ENCODE assay signal across 14 cellular contexts in genomic region chr14:96056509-96057422, GRCh38.
DNase-seq lines count a peak whose midpoint lies in the region; ATAC-seq and TF ChIP-seq lines count a peak whose summit lies in the region.
"Had no signal": no experiment of that assay in that cellular context is flagged by ENCODE, and none has a peak within 500 bp of the region (broad histone marks: within the 10 kb centered on the region; RNA-seq: fewer than 3 reads in every experiment).

No MANE protein-coding gene starts in this region.

- CTCF ChIA-PET in RWPE1 (lab: Yijun Ruan, JAX) = interaction anchor here (0.6 to 3.2 kb wide), 14 partner anchors 9 to 218 kb away, joined by 3 to 27 read pairs (median 4); no protein-coding TSS in a partner anchor

- POLR2A ChIA-PET in RWPE1 (lab: Yijun Ruan, JAX; ENCODE audit: low non-redundant PET) = no interaction called here

- ATAC-seq in HG02623 (IDR thresholded peaks at IDR 0.05; ENCODE audit: unreplicated experiment) (no peak), GM21447 (IDR thresholded peaks at IDR 0.05; ENCODE audit: unreplicated experiment) (no peak)

- peak; percentile 14 for DNase-seq in DMS 273 (lab: John Stamatoyannopoulos, UW; ENCODE audit: unreplicated experiment)
- no peak for DNase-seq in DMS 273 treated with DMSO at 0.1 percent for 48 hours (lab: John Stamatoyannopoulos, UW)
- DNase-seq in RWPE1 (ENCODE audit: low spot score) = peak; percentile 46
- DNase-seq in central memory CD4-positive, alpha-beta T cell = no peak
- DNase-seq: 8988T; activated CD4-positive, alpha-beta T cell treated with anti-CD3 and anti-CD28 coated beads, Interleukin-2, amount 50 U/mL, for 1 hour; activated naive CD8-positive, alpha-beta T cell treated with anti-CD3 and anti-CD28 coated beads for 36 hours; NCI-H1105 treated with DMSO at 0.1 percent for 48 hours had no signal

- TF ChIP-seq CTCF in GM12872 (IDR thresholded peaks at IDR 0.05; ENCODE audit: insufficient read depth, low read depth, low read length) (0 out of 3 replicates have a peak, but pooled peaks have one; percentile 17), RWPE1 (conservative IDR thresholded peaks at IDR 0.05; ENCODE audit: low read depth) (0 out of 2 replicates have a peak, but pooled peaks have one; percentile 9)

- no peaks in the 10 kb centered on the region for H3K27me3 ChIP-seq in layer of hippocampus (ENCODE audit: control insufficient read depth, insufficient read depth, low read length)
- H3K27me3 ChIP-seq: tibial nerve had no signal

- H3K27ac ChIP-seq in RWPE1 = no peak overlapping the region
- H3K27ac ChIP-seq in layer of hippocampus (ENCODE audit: low read depth, low read length) = peak overlapping the region; percentile 62
- H3K27ac ChIP-seq: SK-N-MC, tibial nerve had no signal

Comparison
In these comparisons a context has a peak if more than half of its experiments do, and no peak if none do; other contexts are left out.
1. DNase-seq: peak in DMS 273 (single experiment) and RWPE1 (single experiment); none in DMS 273 treated with DMSO at 0.1 percent for 48 hours (single experiment) and central memory CD4-positive, alpha-beta T cell (single experiment).